ENCODE assay signal across 7 cellular contexts in genomic region chr17:28900986-28901726, GRCh38. TPM values are rescaled to one million over a fixed set of nuclear protein-coding genes. Genes with fewer than 3 reads are reported as not detected.
DNase-seq lines count a peak whose midpoint lies in the region; ATAC-seq and TF ChIP-seq lines count a peak whose summit lies in the region.
"Had no signal": no experiment of that assay in that cellular context is flagged by ENCODE, and none has a peak within 500 bp of the region (broad histone marks: within the 10 kb centered on the region; RNA-seq: fewer than 3 reads in every experiment).

No MANE protein-coding gene starts in this region.

- no peaks in the 10 kb centered on the region for H3K9me2 ChIP-seq in GM23338 (ENCODE audit: insufficient read depth)

- H3K27me3 Mint-ChIP-seq in GM23338 (ENCODE audit: insufficient read depth, low read depth, poor library complexity) (peaks cover 31% of the 10 kb centered on the region), natural killer cell (ENCODE audit: low read depth in 2 of 2) (no peaks in the 10 kb centered on the region)
- H3K27me3 Mint-ChIP-seq in activated CD4-positive, alpha-beta memory T cell treated with anti-CD3 and anti-CD28 coated beads for 36 hours: no peaks in the 10 kb centered on the region

- DNase-seq in GM23338 (ENCODE audit: low spot score): no peak
- no peak for DNase-seq in activated CD4-positive, alpha-beta memory T cell treated with anti-CD3 and anti-CD28 coated beads for 36 hours
- DNase-seq in natural killer cell: no peak
- no peak for DNase-seq in kidney glomerular epithelial cell (lab: John Stamatoyannopoulos, UW)
- no peak for DNase-seq in NCI-H1092 treated with DMSO at 0.1 percent for 48 hours (lab: John Stamatoyannopoulos, UW)
- DNase-seq in NCI-H1105 (lab: John Stamatoyannopoulos, UW): no peak
- DNase-seq: OCI-M1 had no signal

- H3K4me3 ChIP-seq in GM23338: peak overlapping the region; percentile 92

- no peaks in the 10 kb centered on the region; the same call in 1 of the 3 replicates for H3K9me3 Mint-ChIP-seq in GM23338
- H3K9me3 Mint-ChIP-seq in activated CD4-positive, alpha-beta memory T cell treated with anti-CD3 and anti-CD28 coated beads for 36 hours: no peaks in the 10 kb centered on the region
- no peaks in the 10 kb centered on the region for H3K9me3 Mint-ChIP-seq in natural killer cell

- peaks cover 51% of the 10 kb centered on the region for H3F3A ChIP-seq in GM23338 (replicated peaks; ENCODE audit: low read depth)

- CTCF ChIA-PET in activated CD4-positive, alpha-beta memory T cell treated with anti-CD3 and anti-CD28 coated beads for 36 hours (lab: Charles Lee): interaction anchor here (1.2 to 5.4 kb wide), 12 partner anchors 16 to 174 kb away, joined by 3 to 36 read pairs (median 12); partner anchors contain the start of genes FAM222B and TLCD1

- H3K79me2 ChIP-seq in GM23338 (replicated peaks; ENCODE audit: insufficient read depth): peaks cover 24% of the 10 kb centered on the region

- H3K27ac ChIP-seq in GM23338 (ENCODE audit: low read depth): no peak overlapping the region

- H3K4me1 ChIP-seq in GM23338 (ENCODE audit: insufficient read depth): peaks cover 28% of the 10 kb centered on the region

- H3K27me3 ChIP-seq in GM23338 (ENCODE audit: insufficient read depth): no peaks in the 10 kb centered on the region

- TF ChIP-seq CTCF in GM23338 (conservative IDR thresholded peaks at IDR 0.05; ENCODE audit: low read depth in 2 of 2) (no peak), natural killer cell (IDR thresholded peaks at IDR 0.05) (no peak)

- H3K4me3 Mint-ChIP-seq in GM23338 (peak overlapping the region; percentile 82), natural killer cell (peak overlapping the region; percentile 83)
- peak overlapping the region; percentile 97 for H3K4me3 Mint-ChIP-seq in activated CD4-positive, alpha-beta memory T cell treated with anti-CD3 and anti-CD28 coated beads for 36 hours

- peaks cover 45% of the 10 kb centered on the region for H3K4me1 Mint-ChIP-seq in GM23338
- peaks cover 35% of the 10 kb centered on the region for H3K4me1 Mint-ChIP-seq in activated CD4-positive, alpha-beta memory T cell treated with anti-CD3 and anti-CD28 coated beads for 36 hours (ENCODE audit: low read depth)
- H3K4me1 Mint-ChIP-seq in natural killer cell: peaks cover 32 to 63% of the 10 kb centered on the region in 2 donors

- H4K20me1 ChIP-seq in GM23338 (replicated peaks; ENCODE audit: insufficient read depth): peaks cover 11% of the 10 kb centered on the region

- POLR2A ChIA-PET in activated CD4-positive, alpha-beta memory T cell treated with anti-CD3 and anti-CD28 coated beads for 36 hours (lab: Charles Lee): interaction anchor here (1.3 to 2.1 kb wide), 2 partner anchors 8 to 48 kb away, joined by 5 to 10 read pairs; no protein-coding TSS in a partner anchor

- H2AFZ ChIP-seq in GM23338: no peak overlapping the region

- H3K4me2 ChIP-seq in GM23338: peak overlapping the region; percentile 92

- peaks cover 29% of the 10 kb centered on the region for H3K36me3 Mint-ChIP-seq in GM23338 (ENCODE audit: low read depth)
- H3K36me3 Mint-ChIP-seq in activated CD4-positive, alpha-beta memory T cell treated with anti-CD3 and anti-CD28 coated beads for 36 hours: peaks cover 28% of the 10 kb centered on the region
- no peaks in the 10 kb centered on the region for H3K36me3 Mint-ChIP-seq in natural killer cell

- H3K27ac Mint-ChIP-seq in GM23338: no peak overlapping the region
- peak overlapping the region; percentile 89 for H3K27ac Mint-ChIP-seq in activated CD4-positive, alpha-beta memory T cell treated with anti-CD3 and anti-CD28 coated beads for 36 hours
- peak overlapping the region; percentile 69 to 84 for H3K27ac Mint-ChIP-seq in natural killer cell

- H3K36me3 ChIP-seq in GM23338 (ENCODE audit: insufficient read depth): no peaks in the 10 kb centered on the region; the same call in 1 of the 2 replicates

- intact Hi-C loops in activated CD4-positive, alpha-beta memory T cell treated with anti-CD3 and anti-CD28 coated beads for 36 hours (cut with micrococcal nuclease): loop anchor here (5.0 to 10.0 kb wide), 2 partner anchors 139 to 256 kb away; partner anchors contain the start of gene BLTP2
- intact Hi-C loops in natural killer cell (cut with micrococcal nuclease): loop anchor here (5.0 kb wide), 2 partner anchors 139 to 254 kb away; partner anchors contain the start of gene BLTP2

- ATAC-seq in GM23338 (no peak), natural killer cell (no peak)

RNA-seq across cellular contexts. Expression of gene DHRS13, which starts 1.7 kb away (rescaled TPM):
- total RNA-seq in GM23338 (2014; rRNA removed; shearing (Covaris generic)): 31.3 and 34.2 TPM in 2 replicates
- 5.4 and 7.0 TPM in 2 replicates for polyA plus RNA-seq in GM23338 (2016; fragmentation: Nextera tagmentation; extraction: Ambion mirVana)
- 10 to 100 TPM; 18.0 to 20.6 TPM for total RNA-seq in activated CD4-positive, alpha-beta memory T cell treated with anti-CD3 and anti-CD28 coated beads for 36 hours
- total RNA-seq in natural killer cell: 10 to 100 TPM; 22.5 to 27.3 (median 23.2) TPM

RNA-seq across cellular contexts. Expression of gene FLOT2, which starts 3.6 kb away (rescaled TPM):
- 66.1 and 66.3 TPM in 2 replicates for total RNA-seq in GM23338 (2014; rRNA removed; shearing (Covaris generic))
- polyA plus RNA-seq in GM23338 (2016; fragmentation: Nextera tagmentation; extraction: Ambion mirVana): 49.8 and 51.0 TPM in 2 replicates
- total RNA-seq in activated CD4-positive, alpha-beta memory T cell treated with anti-CD3 and anti-CD28 coated beads for 36 hours: 100 to 1,000 TPM; 110 to 118 TPM
- total RNA-seq in natural killer cell: 100 to 1,000 TPM; 132 to 152 (median 152) TPM

RNA-seq across cellular contexts. Expression of gene ERAL1, which starts 46.3 kb away (rescaled TPM):
- total RNA-seq in GM23338 (2014; rRNA removed; shearing (Covaris generic)): 118 and 121 TPM in 2 replicates
- polyA plus RNA-seq in GM23338 (2016; fragmentation: Nextera tagmentation; extraction: Ambion mirVana): 77.1 and 77.5 TPM in 2 replicates
- total RNA-seq in activated CD4-positive, alpha-beta memory T cell treated with anti-CD3 and anti-CD28 coated beads for 36 hours: 10 to 100 TPM; 43.0 to 48.5 TPM
- total RNA-seq in natural killer cell: 10 to 100 TPM; 20.9 to 35.2 (median 27.3) TPM

RNA-seq across cellular contexts. Expression of gene PHF12, which starts 50.2 kb away (rescaled TPM):
- total RNA-seq in GM23338 (2014; rRNA removed; shearing (Covaris generic)): 41.0 and 45.4 TPM in 2 replicates
- 19.7 and 20.8 TPM in 2 replicates for polyA plus RNA-seq in GM23338 (2016; fragmentation: Nextera tagmentation; extraction: Ambion mirVana)
- total RNA-seq in activated CD4-positive, alpha-beta memory T cell treated with anti-CD3 and anti-CD28 coated beads for 36 hours: 10 to 100 TPM; 44.0 to 44.8 TPM
- total RNA-seq in natural killer cell: 100 to 1,000 TPM; 163 to 177 (median 171) TPM

RNA-seq across cellular contexts. Expression of gene FAM222B, which starts 58.6 kb away (rescaled TPM):
- total RNA-seq in GM23338 (2014; rRNA removed; shearing (Covaris generic)): 78.5 and 87.3 TPM in 2 replicates
- polyA plus RNA-seq in GM23338 (2016; fragmentation: Nextera tagmentation; extraction: Ambion mirVana): 61.8 and 63.7 TPM in 2 replicates
- total RNA-seq in activated CD4-positive, alpha-beta memory T cell treated with anti-CD3 and anti-CD28 coated beads for 36 hours: 10 to 100 TPM; 18.6 to 21.5 TPM
- 10 to 100 TPM; 16.9 to 26.0 (median 20.0) TPM for total RNA-seq in natural killer cell
